Comparison of ENCODE assay signal across 27 cellular contexts in genomic region chr5:176606875-176607274, GRCh38. TPM values are rescaled to one million over a fixed set of nuclear protein-coding genes. Genes with fewer than 3 reads are reported as not detected.
"Had no signal": no experiment of that assay in that cellular context is flagged by ENCODE, and none has a peak within 500 bp of the region (broad histone marks: within the 10 kb centered on the region; RNA-seq: fewer than 3 reads in every experiment).

No MANE protein-coding gene starts in this region.

- H3K27me3 ChIP-seq: adrenal gland, Peyer's patch, SJSA1 had no signal

- ATAC-seq: activated CD4-positive, CD25-positive, alpha-beta regulatory T cell treated with anti-CD3 and anti-CD28 coated beads, Interleukin-2, amount 50 U/mL, for 24 hours; activated CD8-positive, alpha-beta T cell treated with anti-CD3 and anti-CD28 coated beads for 36 hours; SK-N-SH treated with all-trans-retinoic acid at 6 μM for 48 hours had no signal

- H3K9me3 Mint-ChIP-seq: activated CD8-positive, alpha-beta T cell treated with anti-CD3 and anti-CD28 coated beads for 36 hours; activated naive CD8-positive, alpha-beta T cell treated with anti-CD3 and anti-CD28 coated beads, Interleukin-2, amount 10 ng/mL, durations not matched to agents 7 days and 5 days; T-helper 2 cell treated with Interferon-gamma antibody and Interleukin-4, amounts not matched to agents 5 μg/mL and 100 μg/mL, for 36 hours had no signal

- H3K36me3 Mint-ChIP-seq: activated naive CD8-positive, alpha-beta T cell treated with anti-CD3 and anti-CD28 coated beads, Interleukin-2, amount 10 ng/mL, durations not matched to agents 7 days and 5 days had no signal

- H3K27ac ChIP-seq: adrenal gland, breast epithelium, Peyer's patch, SJSA1 had no signal

- H3K27ac Mint-ChIP-seq: activated CD8-positive, alpha-beta T cell treated with anti-CD3 and anti-CD28 coated beads for 36 hours; activated naive CD8-positive, alpha-beta T cell treated with anti-CD3 and anti-CD28 coated beads, Interleukin-2, amount 10 ng/mL, durations not matched to agents 7 days and 5 days; T-helper 2 cell treated with Interferon-gamma antibody and Interleukin-4, amounts not matched to agents 5 μg/mL and 100 μg/mL, for 36 hours had no signal

- DNase-seq: activated CD4-positive, alpha-beta T cell treated with anti-CD3 and anti-CD28 coated beads for 4 hours; activated CD8-positive, alpha-beta memory T cell treated with anti-CD3 and anti-CD28 coated beads, Interleukin-2, amount 50 U/mL, for 48 hours; activated CD8-positive, alpha-beta T cell treated with anti-CD3 and anti-CD28 coated beads for 36 hours; activated naive CD4-positive, alpha-beta T cell treated with anti-CD3 and anti-CD28 coated beads, Interleukin-2, amount 50 U/mL, for 16 hours; activated naive CD8-positive, alpha-beta T cell treated with anti-CD3 and anti-CD28 coated beads, Interleukin-2, amount 10 ng/mL, durations not matched to agents 7 days and 5 days; activated T-cell treated with anti-CD3 and anti-CD28 coated beads, Interleukin-2, amount 50 U/mL, for 1 hour; adrenal gland; anterior cingulate cortex; central memory CD4-positive, alpha-beta T cell; Karpas-422; MM.1S; NCI-H1105; NCI-H1436; NCI-H1694 treated with DMSO at 0.1 percent for 48 hours; NCI-H2029 treated with DMSO at 0.1 percent for 48 hours; NCI-H510A treated with DMSO at 0.1 percent for 48 hours; NK-92 treated with Interleukin-12 subunit alpha and Interleukin-12 subunit beta, amount 100 ng/mL, for 24 hours; OCI-M1; Peyer's patch; SHP77; SW 1271 had no signal

- H3K4me3 Mint-ChIP-seq: activated CD8-positive, alpha-beta T cell treated with anti-CD3 and anti-CD28 coated beads for 36 hours; activated naive CD8-positive, alpha-beta T cell treated with anti-CD3 and anti-CD28 coated beads, Interleukin-2, amount 10 ng/mL, durations not matched to agents 7 days and 5 days; T-helper 2 cell treated with Interferon-gamma antibody and Interleukin-4, amounts not matched to agents 5 μg/mL and 100 μg/mL, for 36 hours had no signal

- H3K9me3 ChIP-seq: adrenal gland, breast epithelium, Peyer's patch, SJSA1 had no signal

- H3K36me3 ChIP-seq: adrenal gland, breast epithelium, Peyer's patch, SJSA1 had no signal

- H3K4me3 ChIP-seq: adrenal gland, breast epithelium, Peyer's patch, SJSA1 had no signal

RNA-seq across cellular contexts. Expression of gene SNCB, which starts 23.5 kb away (rescaled TPM):
- total RNA-seq: breast epithelium; Peyer's patch; SJSA1; T-helper 1 cell treated with Interleukin-12 subunit alpha and Interleukin-12 subunit beta and Interleukin-4 antibody, amounts not matched to agents 30 ng/mL and 1 ng/mL, for 36 hours had no signal

RNA-seq across cellular contexts. Expression of gene EIF4E1B, which starts 23.6 kb away (rescaled TPM):
- total RNA-seq: activated CD8-positive, alpha-beta T cell treated with anti-CD3 and anti-CD28 coated beads for 36 hours; activated naive CD8-positive, alpha-beta T cell treated with anti-CD3 and anti-CD28 coated beads, Interleukin-2, amount 10 ng/mL, durations not matched to agents 7 days and 5 days; Peyer's patch; SJSA1; T-helper 1 cell treated with Interleukin-12 subunit alpha and Interleukin-12 subunit beta and Interleukin-4 antibody, amounts not matched to agents 30 ng/mL and 1 ng/mL, for 36 hours had no signal

RNA-seq across cellular contexts. Expression of gene CDHR2, which starts 57.7 kb away (rescaled TPM):
- total RNA-seq: SJSA1 had no signal
